ENCODE assay signal across 13 cellular contexts in the genomic region with DNA sequence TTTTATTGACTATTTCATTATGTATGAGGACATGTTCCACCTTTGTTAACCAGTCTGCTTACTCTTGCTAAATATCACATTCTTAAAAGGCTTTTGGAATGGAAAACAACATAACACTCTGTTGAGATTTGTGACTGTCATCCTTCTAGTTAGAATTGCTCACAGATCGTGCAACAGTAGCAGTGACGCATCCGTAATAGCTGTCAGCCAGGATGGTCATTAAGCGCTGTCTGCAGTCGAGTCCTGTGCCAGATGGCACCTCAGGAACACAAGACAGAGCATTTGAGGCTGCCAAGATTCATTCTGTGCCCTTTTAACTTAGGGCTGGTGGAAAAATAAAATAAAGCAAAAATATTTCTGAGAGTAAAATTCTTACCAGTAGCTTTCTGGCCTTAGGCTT.
DNase-seq lines count a peak whose midpoint lies in the region; ATAC-seq and TF ChIP-seq lines count a peak whose summit lies in the region.
"Had no signal": no experiment of that assay in that cellular context is flagged by ENCODE, and none has a peak within 500 bp of the region (broad histone marks: within the 10 kb centered on the region; RNA-seq: fewer than 3 reads in every experiment).

No MANE protein-coding gene starts in this region.

- no peak for TF ChIP-seq POLR2A in Peyer's patch (IDR thresholded peaks at IDR 0.05)

- H3K27me3 Mint-ChIP-seq in endodermal cell (ENCODE audit: insufficient read depth), result no peaks in the 10 kb centered on the region
- H3K27me3 Mint-ChIP-seq in activated CD8-positive, alpha-beta T cell treated with anti-CD3 and anti-CD28 coated beads, Interleukin-2, amount 10 ng/mL, durations not matched to agents 7 days and 5 days (ENCODE audit: low read depth), result no peaks in the 10 kb centered on the region
- H3K27me3 Mint-ChIP-seq: T-cell had no signal

- no peaks in the 10 kb centered on the region for H3K36me3 ChIP-seq in endodermal cell (ENCODE audit: control insufficient read depth, insufficient read depth, low read length)
- no peaks in the 10 kb centered on the region for H3K36me3 ChIP-seq in neuron (ENCODE audit: insufficient read depth, low read length)
- no peaks in the 10 kb centered on the region for H3K36me3 ChIP-seq in Peyer's patch

- H3K4me1 Mint-ChIP-seq in endodermal cell, result no peaks in the 10 kb centered on the region
- no peaks in the 10 kb centered on the region for H3K4me1 Mint-ChIP-seq in activated CD8-positive, alpha-beta T cell treated with anti-CD3 and anti-CD28 coated beads, Interleukin-2, amount 10 ng/mL, durations not matched to agents 7 days and 5 days (ENCODE audit: low read depth)
- H3K4me1 Mint-ChIP-seq: T-cell had no signal

- TF ChIP-seq CTCF in endodermal cell (conservative IDR thresholded peaks at IDR 0.05) (no peak), Peyer's patch (IDR thresholded peaks at IDR 0.05) (no peak)

- peak; percentile 39 for DNase-seq in NCI-H774 (lab: John Stamatoyannopoulos, UW)
- no peak for DNase-seq in endodermal cell
- DNase-seq in Kasumi-1 (lab: John Stamatoyannopoulos, UW), result no peak
- no peak for DNase-seq in Peyer's patch
- no peak for DNase-seq in activated CD8-positive, alpha-beta T cell treated with anti-CD3 and anti-CD28 coated beads, Interleukin-2, amount 10 ng/mL, durations not matched to agents 7 days and 5 days
- DNase-seq: activated CD4-positive, alpha-beta T cell treated with anti-CD3 and anti-CD28 coated beads for 48 hours; GF-D8; T-cell had no signal

- no peak overlapping the region for H3K27ac Mint-ChIP-seq in endodermal cell
- no peak overlapping the region for H3K27ac Mint-ChIP-seq in activated CD8-positive, alpha-beta T cell treated with anti-CD3 and anti-CD28 coated beads, Interleukin-2, amount 10 ng/mL, durations not matched to agents 7 days and 5 days
- H3K27ac Mint-ChIP-seq: T-cell had no signal

- 84 to 93% methylated on average over 5 of the region's 5 CpGs for WGBS in endodermal cell (ENCODE audit: insufficient coverage in 1 of 2, insufficient read length in 1 of 2), 2 experiments

- H3K27me3 ChIP-seq in endodermal cell (ENCODE audit: control insufficient read depth, insufficient read depth, low read length, poor library complexity, severe bottlenecking) (no peaks in the 10 kb centered on the region), neuron (ENCODE audit: insufficient read depth, low read length) (no peaks in the 10 kb centered on the region), Peyer's patch (no peaks in the 10 kb centered on the region)

- CTCF ChIA-PET in activated CD8-positive, alpha-beta T cell treated with anti-CD3 and anti-CD28 coated beads, Interleukin-2, amount 10 ng/mL, durations not matched to agents 7 days and 5 days (lab: Charles Lee), result no interaction called here

- ATAC-seq in HG03432 (IDR thresholded peaks at IDR 0.05; ENCODE audit: unreplicated experiment) (peak; percentile 31), GM18873 (IDR thresholded peaks at IDR 0.05; ENCODE audit: low FRiP score, unreplicated experiment) (no peak)
- ATAC-seq in activated CD8-positive, alpha-beta T cell treated with anti-CD3 and anti-CD28 coated beads, Interleukin-2, amount 10 ng/mL, durations not matched to agents 7 days and 5 days, result no peak
- ATAC-seq: sciatic nerve, T-cell had no signal

- H3K4me3 Mint-ChIP-seq in endodermal cell, result no peak overlapping the region
- H3K4me3 Mint-ChIP-seq in activated CD8-positive, alpha-beta T cell treated with anti-CD3 and anti-CD28 coated beads, Interleukin-2, amount 10 ng/mL, durations not matched to agents 7 days and 5 days, result no peak overlapping the region
- H3K4me3 Mint-ChIP-seq: T-cell had no signal

- H2AFZ ChIP-seq in neuron (ENCODE audit: low read depth, low read length), result peak overlapping the region; percentile 71

- H3K9me3 Mint-ChIP-seq in endodermal cell, result no peaks in the 10 kb centered on the region
- H3K9me3 Mint-ChIP-seq in activated CD8-positive, alpha-beta T cell treated with anti-CD3 and anti-CD28 coated beads, Interleukin-2, amount 10 ng/mL, durations not matched to agents 7 days and 5 days (ENCODE audit: insufficient read depth), result no peaks in the 10 kb centered on the region

- no peak overlapping the region for H3K9ac ChIP-seq in endodermal cell (ENCODE audit: extremely low read depth, low read length, poor library complexity, severe bottlenecking)

- no peaks in the 10 kb centered on the region for H3K9me3 ChIP-seq in endodermal cell (ENCODE audit: control insufficient read depth, low read length)
- no peaks in the 10 kb centered on the region for H3K9me3 ChIP-seq in neuron (ENCODE audit: low read length)
- H3K9me3 ChIP-seq in Peyer's patch, result no peaks in the 10 kb centered on the region

- no peaks in the 10 kb centered on the region for H3K36me3 Mint-ChIP-seq in endodermal cell (ENCODE audit: low read depth)
- no peaks in the 10 kb centered on the region for H3K36me3 Mint-ChIP-seq in activated CD8-positive, alpha-beta T cell treated with anti-CD3 and anti-CD28 coated beads, Interleukin-2, amount 10 ng/mL, durations not matched to agents 7 days and 5 days (ENCODE audit: low read depth)
- H3K36me3 Mint-ChIP-seq: T-cell had no signal

- no peaks in the 10 kb centered on the region for H3K4me1 ChIP-seq in endodermal cell (ENCODE audit: control insufficient read depth, insufficient read depth, low read length)
- H3K4me1 ChIP-seq in neuron (ENCODE audit: insufficient read depth, low read length), result peaks cover 8% of the 10 kb centered on the region
- no peaks in the 10 kb centered on the region for H3K4me1 ChIP-seq in Peyer's patch

- H3K4me3 ChIP-seq in endodermal cell (ENCODE audit: low read length) (no peak overlapping the region), neuron (ENCODE audit: low read length) (peak overlapping the region; percentile 36), Peyer's patch (no peak overlapping the region)

- H3K27ac ChIP-seq in endodermal cell (ENCODE audit: low read depth, low read length) (peak overlapping the region; percentile 12), Peyer's patch (no peak overlapping the region)
- H3K27ac ChIP-seq: C4-2B had no signal

- POLR2A ChIA-PET in activated CD8-positive, alpha-beta T cell treated with anti-CD3 and anti-CD28 coated beads, Interleukin-2, amount 10 ng/mL, durations not matched to agents 7 days and 5 days (lab: Charles Lee), result no interaction called here
